9 cellular contexts compared by ENCODE assay signal in the genomic region with DNA sequence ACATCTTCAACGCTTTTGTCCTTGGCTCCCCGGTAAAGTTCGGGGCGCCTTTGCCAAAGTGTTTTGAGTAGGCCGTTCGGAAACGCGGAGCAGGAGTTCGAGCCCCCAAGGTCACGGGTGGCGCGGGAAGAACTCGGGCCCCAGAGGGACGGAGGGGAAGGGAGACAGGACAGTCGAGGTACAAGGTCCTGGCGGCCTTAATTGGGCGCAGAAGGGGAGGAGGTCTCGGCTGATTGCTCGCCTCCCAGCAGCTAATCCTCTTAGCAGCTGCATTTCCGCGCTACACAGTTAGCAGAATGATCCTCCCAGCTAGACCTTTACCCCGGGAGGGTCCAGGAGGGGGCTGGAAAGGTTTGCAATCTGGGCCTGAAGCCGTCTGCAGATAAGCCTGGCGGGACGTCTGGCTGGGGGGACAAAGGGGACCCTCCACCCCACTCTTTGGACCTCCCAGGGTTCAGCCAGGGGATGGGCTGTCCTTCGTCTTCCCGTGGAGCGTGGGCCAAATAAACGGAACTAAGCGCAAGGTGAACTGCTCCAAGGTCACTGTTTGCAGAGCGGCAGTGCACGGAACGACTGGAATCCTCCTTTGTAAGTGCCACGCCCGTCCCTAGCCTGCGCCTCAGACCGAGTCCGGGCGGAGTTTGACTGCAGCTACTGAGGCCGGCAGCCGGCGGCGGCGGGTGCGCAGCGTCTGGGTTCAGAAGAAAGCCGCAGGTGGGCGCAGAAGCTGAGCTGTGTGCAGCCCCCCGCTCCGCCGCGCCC. TPM values are rescaled to one million over a fixed set of nuclear protein-coding genes. Genes with fewer than 3 reads are reported as not detected.
DNase-seq lines count a peak whose midpoint lies in the region; ATAC-seq and TF ChIP-seq lines count a peak whose summit lies in the region.
"Had no signal": no experiment of that assay in that cellular context is flagged by ENCODE, and none has a peak within 500 bp of the region (broad histone marks: within the 10 kb centered on the region; RNA-seq: fewer than 3 reads in every experiment).

No MANE protein-coding gene starts in this region.

- no peak overlapping the region for H3K27ac ChIP-seq in AG04450 (ENCODE audit: low read depth, low read length)
- H3K27ac ChIP-seq: ovary had no signal

- intact Hi-C loops in mucosa of descending colon (cut with DNase I, micrococcal nuclease) = loop anchor here (5.0 to 10.0 kb wide), 2 partner anchors 612 to 620 kb away; no protein-coding TSS in a partner anchor

- H3K9me3 ChIP-seq in AG04450 (ENCODE audit: control insufficient read depth, insufficient read depth, low read length) = no peaks in the 10 kb centered on the region; the same call in 1 of the 2 replicates
- H3K9me3 ChIP-seq in mucosa of descending colon = no peaks in the 10 kb centered on the region
- H3K9me3 ChIP-seq: ovary had no signal

- H3K4me1 ChIP-seq in mucosa of descending colon (ENCODE audit: low read depth) = peaks cover 27% of the 10 kb centered on the region

- H3K27me3 ChIP-seq in AG04450 (ENCODE audit: control insufficient read depth, insufficient read depth, low read length) = peaks cover 83% of the 10 kb centered on the region
- H3K27me3 ChIP-seq: ovary had no signal

- CTCF ChIA-PET in AG04450 (lab: Charles Lee) = interaction anchor here (0.6 to 1.5 kb wide), 3 partner anchors 13 to 613 kb away, joined by 4 to 6 read pairs (median 5); no protein-coding TSS in a partner anchor

- DNase-seq in AG04450 (ENCODE audit: low read depth, low spot score) = no peak
- peak; percentile 22 for DNase-seq in GM20000 (ENCODE audit: low spot score)
- DNase-seq in astrocyte of the hippocampus (ENCODE audit: low read depth, low spot score) = peak; percentile 46
- DNase-seq in mucosa of descending colon = peak; percentile 66 to 72 (median 72)
- no peak for DNase-seq in NCI-H1417 treated with DMSO at 0.1 percent for 48 hours (lab: John Stamatoyannopoulos, UW)
- DNase-seq: ovary had no signal

- TF ChIP-seq CTCF in AG04450 (IDR thresholded peaks at IDR 0.05; ENCODE audit: low read depth, low read length) (no peak), GM20000 (IDR thresholded peaks at IDR 0.05; ENCODE audit: extremely low read depth, missing control alignments) (no peak), mucosa of descending colon (IDR thresholded peaks at IDR 0.05) (no peak)

- POLR2A ChIA-PET in AG04450 (lab: Yijun Ruan, JAX) = no interaction called here

- H3K36me3 ChIP-seq in mucosa of descending colon (ENCODE audit: low read depth) = no peaks in the 10 kb centered on the region
- H3K36me3 ChIP-seq: ovary had no signal

- peak; percentile 75 for ATAC-seq in mucosa of descending colon
- no peak for ATAC-seq in GM19397 (IDR thresholded peaks at IDR 0.05; ENCODE audit: unreplicated experiment)
- no peak for ATAC-seq in HG02623 (IDR thresholded peaks at IDR 0.05; ENCODE audit: unreplicated experiment)
- ATAC-seq in HG02588 (IDR thresholded peaks at IDR 0.05; ENCODE audit: unreplicated experiment) = no peak

- H3K4me3 ChIP-seq in AG04450 (ENCODE audit: low read depth, low read length) (0 out of 2 replicates have a peak overlapping the region, but pooled peaks have one; percentile 4), mucosa of descending colon (no peak overlapping the region)
- H3K4me3 ChIP-seq: ovary had no signal

RNA-seq across cellular contexts. Expression of a gene that starts 7.2 kb away (rescaled TPM):
- not detected in 2 replicates for polyA plus RNA-seq in AG04450 (2011; rRNA removed)
- not detected in 2 replicates for polyA minus RNA-seq in AG04450 (2011; rRNA and poly(A)+ RNA removed)
- under 1 TPM in 2 of 3 donors, not detected in 1; 0.32 to 0.46 TPM for total RNA-seq in mucosa of descending colon

Comparison
In these comparisons a context has a peak if more than half of its experiments do, and no peak if none do; other contexts are left out.
1. DNase-seq: peak in GM20000 (single experiment), astrocyte of the hippocampus (single experiment) and mucosa of descending colon (3 of 3); none in AG04450 (single experiment) and NCI-H1417 treated with DMSO at 0.1 percent for 48 hours (single experiment).